In the genomic region with DNA sequence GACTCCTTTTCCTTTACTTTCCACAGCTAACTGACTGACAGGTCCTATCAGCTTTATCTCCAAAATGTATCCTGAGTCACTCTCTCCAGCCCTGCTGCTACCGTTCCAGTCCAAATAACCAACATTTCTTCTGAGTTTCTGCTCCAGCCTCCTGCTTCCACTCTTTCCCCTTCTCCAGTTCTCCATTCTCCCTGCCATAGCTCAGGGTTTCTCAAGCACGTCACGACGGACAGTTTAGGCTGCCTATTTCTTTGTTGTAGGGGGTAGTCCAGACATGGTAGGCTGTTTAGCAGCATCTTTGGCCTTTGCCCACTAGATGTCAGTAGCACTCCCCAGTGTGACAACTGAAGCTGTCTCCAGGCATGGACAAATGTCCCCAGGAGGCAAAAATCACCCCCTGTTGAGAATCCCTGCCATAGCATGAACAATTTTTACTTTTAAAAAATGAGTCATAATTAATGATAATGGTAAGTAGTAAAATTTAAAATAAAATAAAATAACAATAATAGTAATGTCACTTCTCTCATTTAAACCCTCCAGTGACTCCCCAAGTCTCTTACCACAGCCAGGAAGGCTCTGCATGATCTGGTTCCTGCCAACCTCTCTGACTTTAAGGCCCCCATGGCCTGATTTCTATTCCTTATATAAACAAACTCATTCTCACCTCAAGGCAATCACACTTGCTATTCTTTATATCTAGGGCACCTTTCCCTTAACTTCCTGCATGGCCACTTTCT, we compare ENCODE assay signal across 8 cellular contexts.
A peak's percentile ranks its signal among the peaks of the same experiment; 100 is the strongest.
DNase-seq lines count a peak whose midpoint lies in the region; ATAC-seq, FAIRE-seq and TF ChIP-seq lines count a peak whose summit lies in the region.

No MANE protein-coding gene starts in this region.

- in situ Hi-C loops in GM12878 (cut with MboI) = loop anchor here (10.0 to 25.0 kb wide), 2 partner anchors 820 to 1042 kb away; a partner anchor contains a TSS

- BruUV-seq in GM12878 (replicated peaks; lab: Mats Ljungman, UMichigan) = no TSS peak

- POLR2A ChIA-PET in AG04449 (lab: Yijun Ruan, JAX) (no interaction called here), GM12878 (lab: Charles Lee) (no interaction called here)

- RAD21 ChIA-PET in GM12878 (lab: Charles Lee; ENCODE audit: unreplicated experiment) = interaction anchor here (0.7 to 3.2 kb wide), 11 partner anchors 8 to 1053 kb away, joined by 3 to 9 read pairs (median 4); no protein-coding TSS in a partner anchor

- ATAC-seq in HG02938 (IDR thresholded peaks at IDR 0.05; ENCODE audit: unreplicated experiment) (peak; percentile 99), GM12878 (peak; percentile 100)

- FAIRE-seq in GM18507 (lab: Jason Lieb, UNC) (peak; percentile 88), GM12878 (lab: Jason Lieb, UNC) (peak; percentile 77)

- H3K79me2 ChIP-seq in GM12878 (ENCODE audit: control insufficient read depth, insufficient read depth, low read length) = no peaks in the 10 kb centered on the region

- peak overlapping the region; percentile 25; the same call in 1 of the 2 replicates for H3K9ac ChIP-seq in GM12878 (ENCODE audit: control insufficient read depth, insufficient read depth, low read length)
- H3K9ac ChIP-seq in iPS-15b (ENCODE audit: low read depth, low read length) = peak overlapping the region; percentile 19

- intact Hi-C loops in GM12878 (cut with micrococcal nuclease; ENCODE audit: unreplicated experiment) = loop anchor here (1.0 to 5.0 kb wide), 7 partner anchors 120 to 1046 kb away; a partner anchor contains a TSS

- TF ChIP-seq RAD21 in GM12878 (IDR thresholded peaks at IDR 0.05; ENCODE audit: insufficient read depth, low read depth, low read length) = peak; percentile 98

- H4K20me1 ChIP-seq in GM12878 (ENCODE audit: control insufficient read depth, insufficient read depth) = no peaks in the 10 kb centered on the region

- WGBS in GM12878 (ENCODE audit: insufficient coverage, insufficient replicate concordance, low lambda C conversion rate, missing lambda C conversion rate) = 0% methylated on average over 4 of the region's 4 CpGs

- SMC1A ChIA-PET in GM12878 (lab: Charles Lee; ENCODE audit: uncharacterized antibody, unreplicated experiment) = interaction anchor here (0.8 to 1.7 kb wide), 9 partner anchors 13 to 839 kb away, joined by 3 to 8 read pairs (median 3); no protein-coding TSS in a partner anchor

- TF ChIP-seq EP300 in GM12878 (IDR thresholded peaks at IDR 0.05; ENCODE audit: borderline replicate concordance in 1 of 2, control insufficient read depth in 1 of 2, low read depth in 2 of 2, low read length in 2 of 2) = no peak

- DNase-seq in AG04449 (ENCODE audit: low read depth, low spot score) (no peak), GM18507 (ENCODE audit: extremely low spot score, insufficient read length, low read depth) (peak; percentile 37), NCI-H1694 (lab: John Stamatoyannopoulos, UW) (peak; percentile 62), T1000 (lab: John Stamatoyannopoulos, UW) (peak; percentile 36), GM12878 (ENCODE audit: low read depth, low spot score) (peak; percentile 68)
- peak; percentile 36 for DNase-seq in stimulated activated CD4-positive, alpha-beta T cell treated with anti-CD3 and anti-CD28 coated beads, Interleukin-12 subunit alpha, Interleukin-12 subunit beta, amount 100 ng/mL, for 4 hours

- H3K4me1 ChIP-seq in GM12878 (ENCODE audit: control insufficient read depth, insufficient read depth, low read length) = no peaks in the 10 kb centered on the region
- H3K4me1 ChIP-seq in iPS-15b (ENCODE audit: control insufficient read depth, insufficient read depth, low read length) = peaks cover 5% of the 10 kb centered on the region

- no peak overlapping the region for H3K4me3 ChIP-seq in AG04449 (ENCODE audit: low read depth, low read length)
- no peak overlapping the region for H3K4me3 ChIP-seq in GM12878
- H3K4me3 ChIP-seq in iPS-15b (ENCODE audit: low read depth, low read length) = no peak overlapping the region

- TF ChIP-seq CTCF in AG04449 (IDR thresholded peaks at IDR 0.05; ENCODE audit: insufficient read depth, low read length, missing control alignments) (peak; percentile 76), GM12878 (IDR thresholded peaks at IDR 0.05 in 2 of 3, conservative IDR thresholded peaks at IDR 0.05 in 1 of 3; ENCODE audit: control insufficient read depth in 2 of 3, extremely low read depth in 1 of 3, insufficient read depth in 1 of 3, low read depth in 3 of 3, low read length in 3 of 3) (peak; percentile 94 to 96 (median 94); a peak in 5 of 6 replicates)

- CTCF ChIA-PET in AG04449 (lab: Yijun Ruan, JAX) = interaction anchor here (0.5 to 4.0 kb wide), 29 partner anchors 8 to 1983 kb away, joined by 3 to 23 read pairs (median 4); no protein-coding TSS in a partner anchor
- CTCF ChIA-PET in GM12878 (lab: Yijun Ruan, JAX) = interaction anchor here (0.5 to 2.6 kb wide), 41 partner anchors 8 to 1053 kb away, joined by 3 to 15 read pairs (median 3); no protein-coding TSS in a partner anchor

- H3K36me3 ChIP-seq in GM12878 (ENCODE audit: control insufficient read depth in 2 of 2, insufficient read depth in 2 of 2, low read length in 1 of 2) (no peaks in the 10 kb centered on the region), iPS-15b (ENCODE audit: control insufficient read depth, insufficient read depth, low read length) (peaks cover under 1% of the 10 kb centered on the region)

- no peak for TF ChIP-seq POLR2A in GM12878 (IDR thresholded peaks at IDR 0.05; ENCODE audit: low read depth, low read length)

- H3K27ac ChIP-seq in GM12878 (ENCODE audit: control insufficient read depth, insufficient read depth) = no peak overlapping the region

- peak overlapping the region; percentile 33 for H3K4me2 ChIP-seq in GM12878 (ENCODE audit: control insufficient read depth, insufficient read depth)

- H2AFZ ChIP-seq in GM12878 (ENCODE audit: control insufficient read depth, low read depth, low read length) = peak overlapping the region; percentile 98

- H3K9me3 ChIP-seq in GM12878 (replicated peaks; ENCODE audit: control insufficient read depth, insufficient read depth, low read length) (peaks cover 3% of the 10 kb centered on the region; the same call in 2 of the 3 replicates), iPS-15b (ENCODE audit: control insufficient read depth, insufficient read depth, low read length) (peaks cover 5% of the 10 kb centered on the region)

- no peaks in the 10 kb centered on the region for H3K27me3 ChIP-seq in GM12878 (replicated peaks in 1 of 2; ENCODE audit: control insufficient read depth in 2 of 2, insufficient read depth in 2 of 2, low read length in 1 of 2)
- H3K27me3 ChIP-seq in iPS-15b (ENCODE audit: control insufficient read depth, insufficient read depth, low read length) = no peaks in the 10 kb centered on the region

TF ChIP-seq in GM12878, 131 proteins besides CTCF, POLR2A, EP300 and RAD21 (continues in another document):
- TF ChIP-seq, protein P1, sequence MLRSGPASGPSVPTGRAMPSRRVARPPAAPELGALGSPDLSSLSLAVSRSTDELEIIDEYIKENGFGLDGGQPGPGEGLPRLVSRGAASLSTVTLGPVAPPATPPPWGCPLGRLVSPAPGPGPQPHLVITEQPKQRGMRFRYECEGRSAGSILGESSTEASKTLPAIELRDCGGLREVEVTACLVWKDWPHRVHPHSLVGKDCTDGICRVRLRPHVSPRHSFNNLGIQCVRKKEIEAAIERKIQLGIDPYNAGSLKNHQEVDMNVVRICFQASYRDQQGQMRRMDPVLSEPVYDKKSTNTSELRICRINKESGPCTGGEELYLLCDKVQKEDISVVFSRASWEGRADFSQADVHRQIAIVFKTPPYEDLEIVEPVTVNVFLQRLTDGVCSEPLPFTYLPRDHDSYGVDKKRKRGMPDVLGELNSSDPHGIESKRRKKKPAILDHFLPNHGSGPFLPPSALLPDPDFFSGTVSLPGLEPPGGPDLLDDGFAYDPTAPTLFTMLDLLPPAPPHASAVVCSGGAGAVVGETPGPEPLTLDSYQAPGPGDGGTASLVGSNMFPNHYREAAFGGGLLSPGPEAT (IDR thresholded peaks at IDR 0.05; ENCODE audit: low read depth) = 0 out of 2 replicates have a peak, but pooled peaks have one; percentile 14
- peak; percentile 82 for TF ChIP-seq SMC3 (IDR thresholded peaks at IDR 0.05; ENCODE audit: borderline replicate concordance, low read length)
- TF ChIP-seq HDGF (IDR thresholded peaks at IDR 0.05) = 0 out of 2 replicates have a peak, but pooled peaks have one; percentile 36
- no peak for TF ChIP-seq NFIC (IDR thresholded peaks at IDR 0.05; ENCODE audit: low read depth, low read length)
- TF ChIP-seq FOXM1 (IDR thresholded peaks at IDR 0.05; ENCODE audit: low read depth, low read length) = 0 out of 2 replicates have a peak, but pooled peaks have one; percentile 47
- TF ChIP-seq, protein P2, sequence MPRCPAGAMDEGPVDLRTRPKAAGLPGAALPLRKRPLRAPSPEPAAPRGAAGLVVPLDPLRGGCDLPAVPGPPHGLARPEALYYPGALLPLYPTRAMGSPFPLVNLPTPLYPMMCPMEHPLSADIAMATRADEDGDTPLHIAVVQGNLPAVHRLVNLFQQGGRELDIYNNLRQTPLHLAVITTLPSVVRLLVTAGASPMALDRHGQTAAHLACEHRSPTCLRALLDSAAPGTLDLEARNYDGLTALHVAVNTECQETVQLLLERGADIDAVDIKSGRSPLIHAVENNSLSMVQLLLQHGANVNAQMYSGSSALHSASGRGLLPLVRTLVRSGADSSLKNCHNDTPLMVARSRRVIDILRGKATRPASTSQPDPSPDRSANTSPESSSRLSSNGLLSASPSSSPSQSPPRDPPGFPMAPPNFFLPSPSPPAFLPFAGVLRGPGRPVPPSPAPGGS (IDR thresholded peaks at IDR 0.05; ENCODE audit: borderline replicate concordance, insufficient read depth, low read depth, low read length, poor library complexity, severe bottlenecking) = no peak
- no peak for TF ChIP-seq CREB1 (IDR thresholded peaks at IDR 0.05; ENCODE audit: low read depth)
- TF ChIP-seq, protein P3, sequence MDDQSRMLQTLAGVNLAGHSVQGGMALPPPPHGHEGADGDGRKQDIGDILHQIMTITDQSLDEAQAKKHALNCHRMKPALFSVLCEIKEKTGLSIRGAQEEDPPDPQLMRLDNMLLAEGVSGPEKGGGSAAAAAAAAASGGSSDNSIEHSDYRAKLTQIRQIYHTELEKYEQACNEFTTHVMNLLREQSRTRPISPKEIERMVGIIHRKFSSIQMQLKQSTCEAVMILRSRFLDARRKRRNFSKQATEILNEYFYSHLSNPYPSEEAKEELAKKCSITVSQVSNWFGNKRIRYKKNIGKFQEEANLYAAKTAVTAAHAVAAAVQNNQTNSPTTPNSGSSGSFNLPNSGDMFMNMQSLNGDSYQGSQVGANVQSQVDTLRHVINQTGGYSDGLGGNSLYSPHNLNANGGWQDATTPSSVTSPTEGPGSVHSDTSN (IDR thresholded peaks at IDR 0.05; ENCODE audit: insufficient replicate concordance, low read depth, low read length) = no peak
